Comparison of ENCODE assay signal across 23 cellular contexts in the genomic region with DNA sequence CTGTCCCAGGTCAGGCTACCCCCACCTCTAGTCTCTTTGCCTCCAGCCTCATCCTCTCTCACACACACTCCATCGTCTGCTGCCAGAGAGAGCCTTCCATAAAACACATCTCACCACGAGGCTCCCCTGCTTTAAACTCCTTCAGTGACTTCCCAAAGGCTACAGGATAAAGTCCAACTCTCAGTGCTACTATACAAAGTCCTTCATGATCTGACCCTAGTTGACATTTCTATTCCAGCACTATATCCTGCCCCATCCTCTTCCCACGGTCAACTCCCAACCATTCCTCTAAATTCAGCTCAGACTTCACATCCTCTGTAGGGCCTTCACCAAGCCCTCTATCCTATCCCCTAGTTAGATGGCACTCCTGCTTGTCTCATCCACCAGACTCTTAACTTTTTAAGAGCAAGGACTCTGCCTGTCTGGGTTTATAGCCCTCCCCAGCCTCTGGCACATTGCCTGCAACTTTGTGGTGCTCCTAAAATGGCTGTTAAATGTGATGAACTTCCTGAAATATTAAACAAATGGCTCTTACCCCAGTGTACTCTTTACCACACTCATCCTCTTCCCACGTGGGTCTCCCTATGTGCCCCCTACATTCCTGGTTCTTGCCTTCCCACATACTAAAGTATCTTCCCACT.
"Had no signal": no experiment of that assay in that cellular context is flagged by ENCODE, and none has a peak within 500 bp of the region (broad histone marks: within the 10 kb centered on the region; RNA-seq: fewer than 3 reads in every experiment).

No MANE protein-coding gene starts in this region.

- DNase-seq: activated CD4-positive, alpha-beta T cell treated with anti-CD3 and anti-CD28 coated beads for 1 hour; activated CD4-positive, alpha-beta T cell treated with anti-CD3 and anti-CD28 coated beads, Interleukin-2, amount 50 U/mL, for 1 hour; activated CD8-positive, alpha-beta T cell treated with anti-CD3 and anti-CD28 coated beads, Interleukin-2, amount 10 ng/mL, durations not matched to agents 7 days and 5 days; activated gamma-delta T cell; activated naive CD4-positive, alpha-beta T cell treated with anti-CD3 and anti-CD28 coated beads, Interleukin-2, amount 50 U/mL, for 16 hours; activated naive CD8-positive, alpha-beta T cell treated with anti-CD3 and anti-CD28 coated beads, Interleukin-2, amount 50 U/mL, for 24 hours; caudate nucleus; dermis blood vessel endothelial cell; effector CD8-positive, alpha-beta T cell; erythroblast; immature natural killer cell; left lung; natural killer cell; stimulated activated CD4-positive, alpha-beta T cell treated with anti-CD3 and anti-CD28 coated beads, Interleukin-12 subunit alpha, Interleukin-12 subunit beta, amount 100 ng/mL, for 4 hours; stimulated activated CD4-positive, alpha-beta T cell treated with anti-CD3 and anti-CD28 coated beads, Interleukin-4, amount 100 ng/mL, for 4 hours; stimulated activated naive CD8-positive, alpha-beta T cell treated with anti-CD3 and anti-CD28 coated beads, Interleukin-15, Interleukin-2, amounts not matched to agents 100 U/mL and 50 U/mL, for 24 hours; tibial artery had no signal

- H3K4me1 Mint-ChIP-seq: immature natural killer cell, mesothelial cell of epicardium had no signal

- H3K9me3 Mint-ChIP-seq: activated naive CD8-positive, alpha-beta T cell treated with anti-CD3 and anti-CD28 coated beads, Interleukin-2, amount 50 U/mL, for 24 hours; activated T-helper 1 cell treated with anti-CD3 and anti-CD28 coated beads, Interleukin-12 subunit alpha, Interleukin-12 subunit beta, Interleukin-2, Interleukin-4 antibody, amounts not matched to agents 30 ng/mL and 10 ng/mL and 1 ng/mL, durations not matched to agents 14 hours and 24 hours and 36 hours; immature natural killer cell; T-helper 2 cell treated with Interferon-gamma antibody and Interleukin-4, amounts not matched to agents 5 μg/mL and 100 μg/mL, for 36 hours had no signal

- ATAC-seq: activated CD8-positive, alpha-beta T cell treated with anti-CD3 and anti-CD28 coated beads, Interleukin-2, amount 10 ng/mL, durations not matched to agents 7 days and 5 days; activated naive CD8-positive, alpha-beta T cell treated with anti-CD3 and anti-CD28 coated beads, Interleukin-2, amount 50 U/mL, for 24 hours; left lung; natural killer cell; stimulated activated naive CD8-positive, alpha-beta T cell treated with anti-CD3 and anti-CD28 coated beads, Interleukin-15, Interleukin-2, amounts not matched to agents 100 U/mL and 50 U/mL, for 24 hours had no signal

- H3K4me3 ChIP-seq: hepatocyte, left lung, prostate gland, tibial artery had no signal

- H3K4me3 Mint-ChIP-seq: activated CD8-positive, alpha-beta T cell treated with anti-CD3 and anti-CD28 coated beads, Interleukin-2, amount 10 ng/mL, durations not matched to agents 7 days and 5 days; activated naive CD8-positive, alpha-beta T cell treated with anti-CD3 and anti-CD28 coated beads, Interleukin-2, amount 50 U/mL, for 24 hours; activated T-helper 1 cell treated with anti-CD3 and anti-CD28 coated beads, Interleukin-12 subunit alpha, Interleukin-12 subunit beta, Interleukin-2, Interleukin-4 antibody, amounts not matched to agents 30 ng/mL and 10 ng/mL and 1 ng/mL, durations not matched to agents 14 hours and 24 hours and 36 hours; immature natural killer cell; mesothelial cell of epicardium; natural killer cell; T-helper 2 cell treated with Interferon-gamma antibody and Interleukin-4, amounts not matched to agents 5 μg/mL and 100 μg/mL, for 36 hours had no signal

- H3K27ac ChIP-seq: foreskin keratinocyte, hepatocyte, left lung, prostate gland, tibial artery had no signal

- H3K36me3 Mint-ChIP-seq: mesothelial cell of epicardium, natural killer cell had no signal

- H3K9me3 ChIP-seq: left lung, prostate gland, tibial artery had no signal

- H3K27me3 ChIP-seq: foreskin keratinocyte, hepatocyte, left lung, tibial artery had no signal

- H3K4me1 ChIP-seq: foreskin keratinocyte, left lung, prostate gland had no signal

- H3K27ac Mint-ChIP-seq: activated CD8-positive, alpha-beta T cell treated with anti-CD3 and anti-CD28 coated beads, Interleukin-2, amount 10 ng/mL, durations not matched to agents 7 days and 5 days; activated naive CD8-positive, alpha-beta T cell treated with anti-CD3 and anti-CD28 coated beads, Interleukin-2, amount 50 U/mL, for 24 hours; activated T-helper 1 cell treated with anti-CD3 and anti-CD28 coated beads, Interleukin-12 subunit alpha, Interleukin-12 subunit beta, Interleukin-2, Interleukin-4 antibody, amounts not matched to agents 30 ng/mL and 10 ng/mL and 1 ng/mL, durations not matched to agents 14 hours and 24 hours and 36 hours; immature natural killer cell; mesothelial cell of epicardium; natural killer cell; T-helper 2 cell treated with Interferon-gamma antibody and Interleukin-4, amounts not matched to agents 5 μg/mL and 100 μg/mL, for 36 hours had no signal

- H3K36me3 ChIP-seq: left lung, prostate gland, tibial artery had no signal

- H2AFZ ChIP-seq: hepatocyte had no signal

- H3K27me3 Mint-ChIP-seq: activated naive CD8-positive, alpha-beta T cell treated with anti-CD3 and anti-CD28 coated beads, Interleukin-2, amount 50 U/mL, for 24 hours had no signal

- H3K4me2 ChIP-seq: hepatocyte had no signal
